Comparison of ENCODE assay signal across 22 cellular contexts in genomic region chr14:105682956-105683570, GRCh38.
DNase-seq lines count a peak whose midpoint lies in the region; ATAC-seq, FAIRE-seq and TF ChIP-seq lines count a peak whose summit lies in the region.
"Had no signal": no experiment of that assay in that cellular context is flagged by ENCODE, and none has a peak within 500 bp of the region (broad histone marks: within the 10 kb centered on the region; RNA-seq: fewer than 3 reads in every experiment).

No MANE protein-coding gene starts in this region.

- peak overlapping the region; percentile 52 for H3K27ac Mint-ChIP-seq in activated naive CD8-positive, alpha-beta T cell treated with anti-CD3 and anti-CD28 coated beads, Interleukin-2, amount 50 U/mL, for 24 hours
- H3K27ac Mint-ChIP-seq: activated T-helper 2 cell treated with anti-CD3 and anti-CD28 coated beads, Interferon-gamma antibody, Interleukin-2, Interleukin-4, amounts not matched to agents 10 μg/mL and 5 μg/mL and 100 μg/mL, durations not matched to agents 14 hours and 24 hours and 36 hours; HFFc6 had no signal

- no peaks in the 10 kb centered on the region for H3K27me3 ChIP-seq in Karpas-422 (ENCODE audit: low read length)
- no peaks in the 10 kb centered on the region for H3K27me3 ChIP-seq in sigmoid colon
- H3K27me3 ChIP-seq: testis had no signal

- peak overlapping the region; percentile 29 for H3K4me2 ChIP-seq in Karpas-422 (ENCODE audit: low read depth, low read length, poor library complexity, severe bottlenecking)

- peak; percentile 65 for FAIRE-seq in GM19239 (lab: Jason Lieb, UNC)
- FAIRE-seq: TTC549 had no signal

- no peak for DNase-seq in GM19239 (ENCODE audit: insufficient read length, low spot score)
- DNase-seq in Karpas-422: peak; percentile 66
- DNase-seq in activated naive CD8-positive, alpha-beta T cell treated with anti-CD3 and anti-CD28 coated beads, Interleukin-2, amount 50 U/mL, for 24 hours: no peak
- DNase-seq in sigmoid colon: peak; percentile 22
- no peak for DNase-seq in putamen (ENCODE audit: low spot score)
- no peak for DNase-seq in NCI-H2227 (lab: John Stamatoyannopoulos, UW; ENCODE audit: unreplicated experiment)
- DNase-seq in HPDE6-E6E7 (ENCODE audit: extremely low spot score): no peak
- DNase-seq: heart right ventricle; HFFc6; KBM-7; left cardiac atrium; mesenchymal stem cell; NCI-H1417 treated with DMSO at 0.1 percent for 48 hours; NCI-H2081 treated with DMSO at 0.1 percent for 48 hours; NCI-H446 treated with DMSO at 0.1 percent for 48 hours; SJCRH30; stimulated activated CD4-positive, alpha-beta T cell treated with anti-CD3 and anti-CD28 coated beads, Interleukin-1b, Interleukin-23, amount 100 ng/mL, for 48 hours; T-helper 1 cell; testis had no signal

- H3K36me3 Mint-ChIP-seq in activated naive CD8-positive, alpha-beta T cell treated with anti-CD3 and anti-CD28 coated beads, Interleukin-2, amount 50 U/mL, for 24 hours (ENCODE audit: low read depth): no peaks in the 10 kb centered on the region

- no peaks in the 10 kb centered on the region for H4K20me1 ChIP-seq in Karpas-422 (ENCODE audit: insufficient read depth, low read depth, low read length)

- peak overlapping the region; percentile 60 for H3K9ac ChIP-seq in Karpas-422 (ENCODE audit: low read length)

- H3K9me3 Mint-ChIP-seq in activated naive CD8-positive, alpha-beta T cell treated with anti-CD3 and anti-CD28 coated beads, Interleukin-2, amount 50 U/mL, for 24 hours: no peaks in the 10 kb centered on the region

- H3K4me1 ChIP-seq in Karpas-422 (ENCODE audit: low read length) (peaks cover 74% of the 10 kb centered on the region), sigmoid colon (no peaks in the 10 kb centered on the region)
- H3K4me1 ChIP-seq: heart right ventricle, SJCRH30, testis had no signal

- H3K27me3 Mint-ChIP-seq in activated naive CD8-positive, alpha-beta T cell treated with anti-CD3 and anti-CD28 coated beads, Interleukin-2, amount 50 U/mL, for 24 hours: no peaks in the 10 kb centered on the region

- no peaks in the 10 kb centered on the region for H3K9me3 ChIP-seq in Karpas-422 (ENCODE audit: low read length)
- no peaks in the 10 kb centered on the region for H3K9me3 ChIP-seq in sigmoid colon
- H3K9me3 ChIP-seq: heart right ventricle, neutrophil, SJCRH30, testis had no signal

- H3K9me2 ChIP-seq in Karpas-422 (replicated peaks; ENCODE audit: insufficient read depth, low read length): no peaks in the 10 kb centered on the region

- no peaks in the 10 kb centered on the region for H3K36me3 ChIP-seq in Karpas-422 (ENCODE audit: insufficient read depth, low read length)
- H3K36me3 ChIP-seq in sigmoid colon: no peaks in the 10 kb centered on the region
- H3K36me3 ChIP-seq: heart right ventricle, neutrophil, SJCRH30 had no signal

- H3K4me3 ChIP-seq in Karpas-422 (ENCODE audit: low read length) (no peak overlapping the region; the same call in 1 of the 2 replicates), sigmoid colon (no peak overlapping the region)
- H3K4me3 ChIP-seq: heart right ventricle, SJCRH30, testis had no signal

- H3K4me3 Mint-ChIP-seq in activated naive CD8-positive, alpha-beta T cell treated with anti-CD3 and anti-CD28 coated beads, Interleukin-2, amount 50 U/mL, for 24 hours: no peak overlapping the region
- H3K4me3 Mint-ChIP-seq: HFFc6 had no signal

- intact Hi-C loops in sigmoid colon (cut with DNase I): loop anchor here (10.0 kb wide), 1 partner anchor 262 kb away; no protein-coding TSS in a partner anchor

- TF ChIP-seq CTCF in sigmoid colon (IDR thresholded peaks at IDR 0.05): no peak

- no peak for TF ChIP-seq EP300 in sigmoid colon (IDR thresholded peaks at IDR 0.05)

- 74 to 82% methylated on average over 5 of the region's 5 CpGs for WGBS in sigmoid colon, 2 donors

- no peaks in the 10 kb centered on the region for H3K79me2 ChIP-seq in Karpas-422 (ENCODE audit: low read length)

- H3K27ac ChIP-seq in Karpas-422 (ENCODE audit: low read length) (peak overlapping the region; percentile 93), sigmoid colon (no peak overlapping the region)
- H3K27ac ChIP-seq: heart right ventricle, neutrophil, SJCRH30, testis had no signal

- no peak for ATAC-seq in activated naive CD8-positive, alpha-beta T cell treated with anti-CD3 and anti-CD28 coated beads, Interleukin-2, amount 50 U/mL, for 24 hours
- ATAC-seq: heart right ventricle, left cardiac atrium had no signal

- H2AFZ ChIP-seq in Karpas-422 (ENCODE audit: low read length): no peak overlapping the region

- H3K4me1 Mint-ChIP-seq in activated naive CD8-positive, alpha-beta T cell treated with anti-CD3 and anti-CD28 coated beads, Interleukin-2, amount 50 U/mL, for 24 hours: peaks cover 22% of the 10 kb centered on the region

- no peak for TF ChIP-seq POLR2A in sigmoid colon (IDR thresholded peaks at IDR 0.05)

Comparison
In these comparisons a context has a peak if more than half of its experiments do, and no peak if none do; other contexts are left out.
1. DNase-seq: peak in Karpas-422 (single experiment) and sigmoid colon (single experiment); none in GM19239 (single experiment), activated naive CD8-positive, alpha-beta T cell treated with anti-CD3 and anti-CD28 coated beads, Interleukin-2, amount 50 U/mL, for 24 hours (single experiment), putamen (single experiment), NCI-H2227 (single experiment) and HPDE6-E6E7 (single experiment).